ENCODE assay signal across 19 cellular contexts in genomic region chr22:46416537-46417267, GRCh38.
DNase-seq lines count a peak whose midpoint lies in the region; ATAC-seq, FAIRE-seq and TF ChIP-seq lines count a peak whose summit lies in the region.
"Had no signal": no experiment of that assay in that cellular context is flagged by ENCODE, and none has a peak within 500 bp of the region (broad histone marks: within the 10 kb centered on the region; RNA-seq: fewer than 3 reads in every experiment).

No MANE protein-coding gene starts in this region.

- peak overlapping the region; percentile 74 to 90 (median 86) for H3K27ac ChIP-seq in thyroid gland
- no peak overlapping the region for H3K27ac ChIP-seq in small intestine (ENCODE audit: low read depth in 1 of 2, low read length in 1 of 2)
- H3K27ac ChIP-seq: 22Rv1, ascending aorta had no signal

- H3K4me3 ChIP-seq in kidney epithelial cell (ENCODE audit: low read depth, low read length) (no peak overlapping the region), thyroid gland (replicated peaks in 1 of 3) (no peak overlapping the region), small intestine (ENCODE audit: low read depth in 1 of 2, low read length in 2 of 2) (no peak overlapping the region)
- H3K4me3 ChIP-seq: ascending aorta, lung, MG63, spleen had no signal

- no peak for TF ChIP-seq POLR2A in thyroid gland (IDR thresholded peaks at IDR 0.05)

- H3K36me3 ChIP-seq in kidney epithelial cell (ENCODE audit: control insufficient read depth, insufficient read depth, low read length) (peaks cover 2% of the 10 kb centered on the region), thyroid gland (no peaks in the 10 kb centered on the region), small intestine (ENCODE audit: control insufficient read depth in 2 of 2, insufficient read depth in 2 of 2, low read length in 2 of 2) (no peaks in the 10 kb centered on the region)
- H3K36me3 ChIP-seq: ascending aorta, MG63, spleen had no signal

- no peaks in the 10 kb centered on the region for H3K9me3 ChIP-seq in thyroid gland
- H3K9me3 ChIP-seq in small intestine (ENCODE audit: control insufficient read depth, low read depth): no peaks in the 10 kb centered on the region
- H3K9me3 ChIP-seq: ascending aorta, MG63, spleen had no signal

- ATAC-seq in Right ventricle myocardium inferior: peak; percentile 15

- no peak for DNase-seq in Right ventricle myocardium inferior (ENCODE audit: missing footprints)
- DNase-seq in cardiac septum (ENCODE audit: low spot score): no peak
- DNase-seq in astrocyte of the hippocampus (ENCODE audit: low read depth, low spot score): peak; percentile 92
- peak; percentile 82 for DNase-seq in kidney epithelial cell (ENCODE audit: low read depth)
- DNase-seq in thyroid gland: peak; percentile 50 to 87
- DNase-seq in cerebellar nuclear complex (lab: John Stamatoyannopoulos, UW): no peak
- no peak for DNase-seq in small intestine
- no peak for DNase-seq in HCEC 1CT
- DNase-seq: GOT3, MG63, NCI-H187 treated with DMSO at 0.1 percent for 48 hours, NCI-H345, RPMI8226, spleen, substantia nigra, SW 1271 had no signal

- H3K27me3 ChIP-seq in kidney epithelial cell (ENCODE audit: control insufficient read depth, insufficient read depth, low read length) (no peaks in the 10 kb centered on the region), thyroid gland (no peaks in the 10 kb centered on the region), small intestine (ENCODE audit: control insufficient read depth in 2 of 2, insufficient read depth in 2 of 2, low read length in 2 of 2) (no peaks in the 10 kb centered on the region)
- H3K27me3 ChIP-seq: ascending aorta, MG63 had no signal

- peaks cover 22 to 25% of the 10 kb centered on the region in 2 donors for H3K4me1 ChIP-seq in thyroid gland
- no peaks in the 10 kb centered on the region for H3K4me1 ChIP-seq in small intestine (ENCODE audit: control insufficient read depth in 2 of 2, insufficient read depth in 1 of 2, low read depth in 1 of 2, low read length in 1 of 2)
- H3K4me1 ChIP-seq: ascending aorta had no signal

- WGBS in thyroid gland, 2 donors: 29 to 49% methylated on average over 19 to 24 of the region's 26 CpGs
- WGBS in small intestine, 3 donors: 77 to 80% (median 77%) methylated on average over 26 of the region's 26 CpGs

- intact Hi-C loops in Right ventricle myocardium inferior (cut with DNase I): no loop called here
- intact Hi-C loops in cardiac septum (cut with DNase I): no loop called here
- intact Hi-C loops in thyroid gland (cut with DNase I): no loop called here

- TF ChIP-seq CTCF in kidney epithelial cell (IDR thresholded peaks at IDR 0.05; ENCODE audit: insufficient read depth, low read length, poor library complexity, severe bottlenecking): no peak
- TF ChIP-seq CTCF in thyroid gland (IDR thresholded peaks at IDR 0.05): no peak

- no peak for FAIRE-seq in small intestine (lab: Jason Lieb, UNC)

Comparison
In these comparisons a context has a peak if more than half of its experiments do, and no peak if none do; other contexts are left out.
1. DNase-seq: peak in astrocyte of the hippocampus (single experiment), kidney epithelial cell (single experiment) and thyroid gland (2 of 2); none in Right ventricle myocardium inferior (single experiment), cardiac septum (single experiment), cerebellar nuclear complex (0 of 2), small intestine (single experiment) and HCEC 1CT (single experiment).
2. H3K27ac ChIP-seq: peak in thyroid gland (3 of 3); none in small intestine (0 of 2).